12 cellular contexts compared by ENCODE assay signal in genomic region chr7:139936760-139937310, GRCh38.
DNase-seq lines count a peak whose midpoint lies in the region; ATAC-seq and TF ChIP-seq lines count a peak whose summit lies in the region.
"Had no signal": no experiment of that assay in that cellular context is flagged by ENCODE, and none has a peak within 500 bp of the region (broad histone marks: within the 10 kb centered on the region; RNA-seq: fewer than 3 reads in every experiment).

No MANE protein-coding gene starts in this region.

- peak overlapping the region; percentile 18 for H2AK9ac ChIP-seq in IMR-90 (replicated peaks; ENCODE audit: low read depth, low read length, poor library complexity)

- H3K4me1 ChIP-seq in IMR-90 (ENCODE audit: control insufficient read depth, insufficient read depth, low read length) (peaks cover 7% of the 10 kb centered on the region), liver (ENCODE audit: control insufficient read depth in 4 of 4, insufficient read depth in 4 of 4, low read length in 3 of 4) (no peaks in the 10 kb centered on the region)

- H3K4me2 ChIP-seq in IMR-90 (ENCODE audit: low read depth, low read length), result no peak overlapping the region

- 0 out of 2 replicates have a peak overlapping the region, but pooled peaks have one; percentile 2 for H3K18ac ChIP-seq in IMR-90 (ENCODE audit: low read depth, low read length)

- no peak overlapping the region for H4K91ac ChIP-seq in IMR-90 (ENCODE audit: insufficient read depth, low read depth, low read length)

- ATAC-seq in IMR-90 (ENCODE audit: low read depth) (peak; percentile 86), GM21529 (IDR thresholded peaks at IDR 0.05; ENCODE audit: unreplicated experiment) (no peak)

- no peak overlapping the region for H3K23ac ChIP-seq in IMR-90 (ENCODE audit: low read depth, low read length)

- H3K36me3 ChIP-seq in IMR-90 (ENCODE audit: control insufficient read depth, insufficient read depth, low read length) (peaks cover 5% of the 10 kb centered on the region; the same call in 1 of the 2 replicates), liver (ENCODE audit: control insufficient read depth in 4 of 4, insufficient read depth in 3 of 4, low read depth in 1 of 4, low read length in 3 of 4) (no peaks in the 10 kb centered on the region)

- TF ChIP-seq CTCF in AG10803 (conservative IDR thresholded peaks at IDR 0.05; ENCODE audit: low read length) (no peak), IMR-90 (conservative IDR thresholded peaks at IDR 0.05; ENCODE audit: low read depth, low read length) (no peak), liver (IDR thresholded peaks at IDR 0.05; ENCODE audit: low read depth, low read length, missing input control) (no peak)

- H2AK5ac ChIP-seq in IMR-90 (ENCODE audit: low read depth, low read length), result 0 out of 2 replicates have a peak overlapping the region, but pooled peaks have one; percentile 47

- no peak overlapping the region for H2BK5ac ChIP-seq in IMR-90 (ENCODE audit: low read depth, low read length, poor library complexity, severe bottlenecking)

- TF ChIP-seq RAD21 in IMR-90 (IDR thresholded peaks at IDR 0.05; ENCODE audit: low read length) (peak; percentile 7; the same call in 1 of the 2 replicates), liver (IDR thresholded peaks at IDR 0.05) (no peak)

- in situ Hi-C loops in IMR-90 (cut with MboI; ENCODE audit: low sequenced_read_pairs), result no loop called here

- no peak overlapping the region; the same call in 2 of the 3 replicates for H2BK15ac ChIP-seq in IMR-90 (ENCODE audit: low read depth, low read length)

- H3K4ac ChIP-seq in IMR-90 (ENCODE audit: low read depth, low read length), result 0 out of 2 replicates have a peak overlapping the region, but pooled peaks have one; percentile 8

- H3K4me3 ChIP-seq in AG10803 (ENCODE audit: low read length) (no peak overlapping the region), IMR-90 (ENCODE audit: insufficient read depth, low read depth, low read length) (no peak overlapping the region), liver (ENCODE audit: low read depth in 1 of 3, low read length in 3 of 3) (no peak overlapping the region)

- DNase-seq in AG10803 (ENCODE audit: low read depth), result peak; percentile 40
- peak; percentile 88 for DNase-seq in IMR-90
- DNase-seq in amniotic epithelial cell (ENCODE audit: low read depth), result peak; percentile 94
- no peak for DNase-seq in NCI-H1092 treated with DMSO at 0.1 percent for 48 hours (lab: John Stamatoyannopoulos, UW)
- no peak for DNase-seq in stimulated activated CD8-positive, alpha-beta memory T cell treated with anti-CD3 and anti-CD28 coated beads, Interleukin-4, amount 100 ng/mL, for 48 hours
- no peak for DNase-seq in GDM1 (lab: John Stamatoyannopoulos, UW)
- DNase-seq: activated CD4-positive, alpha-beta T cell treated with anti-CD3 and anti-CD28 coated beads for 1 hour; DMS153; kidney; NCI-H526 had no signal

- POLR2A ChIA-PET in IMR-90 (lab: Charles Lee; ENCODE audit: unreplicated experiment), result no interaction called here

- dilution Hi-C loops in IMR-90 (cut with HindIII; ENCODE audit: low sequenced_read_pairs, unreplicated experiment), result no loop called here

- H3K9me1 ChIP-seq in IMR-90 (ENCODE audit: insufficient read depth, low read length), result no peaks in the 10 kb centered on the region; the same call in 1 of the 2 replicates

- no peak overlapping the region for H3K9ac ChIP-seq in IMR-90 (ENCODE audit: low read depth, low read length)
- H3K9ac ChIP-seq in liver (ENCODE audit: low read depth in 1 of 2, low read length in 2 of 2), result no peak overlapping the region

- H2BK120ac ChIP-seq in IMR-90 (ENCODE audit: low read depth, low read length), result 0 out of 2 replicates have a peak overlapping the region, but pooled peaks have one; percentile 3

- no peak overlapping the region for H3K14ac ChIP-seq in IMR-90 (replicated peaks; ENCODE audit: low read depth, low read length)

- CTCF ChIA-PET in IMR-90 (lab: Yijun Ruan, JAX), result no interaction called here

- H4K5ac ChIP-seq in IMR-90 (ENCODE audit: low read depth, low read length), result no peak overlapping the region; the same call in 1 of the 2 replicates

- peak overlapping the region; percentile 47 for H2BK20ac ChIP-seq in IMR-90 (ENCODE audit: low read depth, low read length)

- H3K9me3 ChIP-seq in IMR-90 (ENCODE audit: control insufficient read depth, insufficient read depth, low read length), result no peaks in the 10 kb centered on the region
- H3K9me3 ChIP-seq in liver (ENCODE audit: control insufficient read depth in 4 of 4, low read length in 3 of 4), result no peaks in the 10 kb centered on the region

- no peak overlapping the region for H4K8ac ChIP-seq in IMR-90 (ENCODE audit: low read depth in 2 of 2, low read length in 2 of 2)

- H4K20me1 ChIP-seq in IMR-90 (ENCODE audit: insufficient read depth, low read length), result no peaks in the 10 kb centered on the region

- no peak overlapping the region for H2AFZ ChIP-seq in IMR-90 (replicated peaks; ENCODE audit: low read length, poor library complexity)

- no CpG with 5 or more reads among the region's 2 CpGs for WGBS in IMR-90 (ENCODE audit: extremely low coverage in 2 of 2, insufficient read length in 1 of 2), 2 experiments
- WGBS in liver, result 55% methylated on average over 2 of the region's 2 CpGs

- H3K27me3 ChIP-seq in IMR-90 (ENCODE audit: control insufficient read depth, insufficient read depth, low read length), result no peaks in the 10 kb centered on the region
- H3K27me3 ChIP-seq in liver (ENCODE audit: control insufficient read depth in 4 of 4, insufficient read depth in 4 of 4, low read length in 3 of 4), result no peaks in the 10 kb centered on the region

- H3K27ac ChIP-seq in IMR-90 (ENCODE audit: insufficient read depth, low read length) (peak overlapping the region; percentile 36; the same call in 1 of the 2 replicates), liver (ENCODE audit: low read depth in 1 of 2, low read length in 2 of 2) (no peak overlapping the region)

- no peaks in the 10 kb centered on the region for H3K79me1 ChIP-seq in IMR-90 (ENCODE audit: low read depth in 1 of 2, low read length in 2 of 2)

- BruUV-seq in IMR-90 (replicated peaks; lab: Mats Ljungman, UMichigan), result no TSS peak

- H3K56ac ChIP-seq in IMR-90 (ENCODE audit: extremely low read depth, insufficient read depth, low read length), result no peak overlapping the region

- TF ChIP-seq POLR2A in IMR-90 (IDR thresholded peaks at IDR 0.05; ENCODE audit: low read depth, low read length), result no peak

- intact Hi-C loops in IMR-90 (cut with micrococcal nuclease), result no loop called here

TF ChIP-seq in IMR-90, 13 proteins besides CTCF, POLR2A, EP300 and RAD21:
- TF ChIP-seq FOS (IDR thresholded peaks at IDR 0.05; ENCODE audit: low read depth, low read length) (peak; percentile 85), SMC3 (IDR thresholded peaks at IDR 0.05; ENCODE audit: low read depth, low read length) (0 out of 2 replicates have a peak, but pooled peaks have one; percentile 11), MXI1 (IDR thresholded peaks at IDR 0.05; ENCODE audit: borderline replicate concordance, low read depth, low read length) (no peak), USF2 (IDR thresholded peaks at IDR 0.05; ENCODE audit: low read depth, low read length) (peak; percentile 18; the same call in 1 of the 2 replicates), CEBPB (IDR thresholded peaks at IDR 0.05; ENCODE audit: low read depth, low read length) (peak; percentile 91), MAFK (IDR thresholded peaks at IDR 0.05; ENCODE audit: low read depth, low read length) (no peak), NFE2L2 (IDR thresholded peaks at IDR 0.05; ENCODE audit: low read depth, low read length) (no peak)
TF ChIP-seq in IMR-90: peak in this region for 4.

TF ChIP-seq in liver, 16 proteins besides CTCF, POLR2A, EP300 and RAD21:
- TF ChIP-seq REST (IDR thresholded peaks at IDR 0.05) (no peak), HNF4A (conservative IDR thresholded peaks at IDR 0.05) (no peak), JUND (IDR thresholded peaks at IDR 0.05) (peak; percentile 80 to 82), RXRA (IDR thresholded peaks at IDR 0.05) (peak in 1 of 2 donors; percentile 29), FOXA1 (IDR thresholded peaks at IDR 0.05) (no peak)
- TF ChIP-seq, protein P1, sequence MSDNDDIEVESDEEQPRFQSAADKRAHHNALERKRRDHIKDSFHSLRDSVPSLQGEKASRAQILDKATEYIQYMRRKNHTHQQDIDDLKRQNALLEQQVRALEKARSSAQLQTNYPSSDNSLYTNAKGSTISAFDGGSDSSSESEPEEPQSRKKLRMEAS (IDR thresholded peaks at IDR 0.05), result no peak

Comparison
In these comparisons a context has a peak if more than half of its experiments do, and no peak if none do; other contexts are left out.
1. DNase-seq: peak in AG10803 (single experiment), IMR-90 (single experiment) and amniotic epithelial cell (single experiment); none in NCI-H1092 treated with DMSO at 0.1 percent for 48 hours (single experiment), stimulated activated CD8-positive, alpha-beta memory T cell treated with anti-CD3 and anti-CD28 coated beads, Interleukin-4, amount 100 ng/mL, for 48 hours (single experiment) and GDM1 (single experiment).